In genomic region chr5:174951151-174951780, GRCh38 we compare ENCODE assay signal across 8 cellular contexts.
DNase-seq lines count a peak whose midpoint lies in the region; ATAC-seq, FAIRE-seq and TF ChIP-seq lines count a peak whose summit lies in the region.

No MANE protein-coding gene starts in this region.

- H3K4me3 ChIP-seq in Peyer's patch (no peak overlapping the region), parathyroid adenoma (ENCODE audit: low read depth, low read length) (no peak overlapping the region), uterus (no peak overlapping the region)

- H2AFZ ChIP-seq in parathyroid adenoma = no peak overlapping the region

- no peak overlapping the region for H3K4me2 ChIP-seq in parathyroid adenoma (ENCODE audit: low read length)

- in situ Hi-C loops in KBM-7 (cut with MboI; ENCODE audit: low pct_unique_long_range_greater_than_20kb, low sequenced_read_pairs) = no loop called here

- no peaks in the 10 kb centered on the region for H3K4me1 ChIP-seq in Peyer's patch
- H3K4me1 ChIP-seq in parathyroid adenoma = no peaks in the 10 kb centered on the region
- no peaks in the 10 kb centered on the region for H3K4me1 ChIP-seq in uterus

- no peak overlapping the region for H3K27ac ChIP-seq in Peyer's patch
- H3K27ac ChIP-seq in parathyroid adenoma = no peak overlapping the region
- no peak overlapping the region for H3K27ac ChIP-seq in uterus

- DNase-seq in CD1c-positive myeloid dendritic cell (ENCODE audit: extremely low spot score) (peak; percentile 45), KBM-7 (peak; percentile 61), Peyer's patch (peak in 1 of 3 donors; percentile 61), frontal cortex (ENCODE audit: low spot score in 2 of 2) (peak; percentile 34 to 74), uterus (no peak)
- peak; percentile 21 for DNase-seq in activated T-helper 9 cell treated with anti-CD3 and anti-CD28 coated beads, Interleukin-2, amount 50 U/mL, for 16 hours (ENCODE audit: low read depth)

- no peak overlapping the region for H3K9ac ChIP-seq in parathyroid adenoma

- peak; percentile 94 for ATAC-seq in GM19351 (IDR thresholded peaks at IDR 0.05; ENCODE audit: unreplicated experiment)

- H3K36me3 ChIP-seq in Peyer's patch (no peaks in the 10 kb centered on the region), parathyroid adenoma (ENCODE audit: control insufficient read depth, insufficient read depth, low read length) (no peaks in the 10 kb centered on the region), uterus (no peaks in the 10 kb centered on the region)

- no peaks in the 10 kb centered on the region for H3K79me2 ChIP-seq in parathyroid adenoma

- peak; percentile 22 to 70 (median 66) for TF ChIP-seq CTCF in Peyer's patch (IDR thresholded peaks at IDR 0.05)
- TF ChIP-seq CTCF in parathyroid adenoma (IDR thresholded peaks at IDR 0.05) = peak; percentile 89
- peak; percentile 39 to 70 (median 58) for TF ChIP-seq CTCF in uterus (IDR thresholded peaks at IDR 0.05)

- TF ChIP-seq POLR2A in Peyer's patch (IDR thresholded peaks at IDR 0.05) = no peak
- TF ChIP-seq POLR2A in uterus (IDR thresholded peaks at IDR 0.05) = no peak

- no peak for FAIRE-seq in frontal cortex (lab: Jason Lieb, UNC)

- H3K27me3 ChIP-seq in Peyer's patch (no peaks in the 10 kb centered on the region), parathyroid adenoma (ENCODE audit: control insufficient read depth, insufficient read depth, low read length) (no peaks in the 10 kb centered on the region), uterus (no peaks in the 10 kb centered on the region)

- H3K9me3 ChIP-seq in Peyer's patch (no peaks in the 10 kb centered on the region), parathyroid adenoma (ENCODE audit: control insufficient read depth, low read length) (no peaks in the 10 kb centered on the region), uterus (no peaks in the 10 kb centered on the region)

- intact Hi-C loops in uterus (cut with DNase I; ENCODE audit: low total_unique reads) = no loop called here

Comparison
In these comparisons a context has a peak if more than half of its experiments do, and no peak if none do; other contexts are left out.
1. DNase-seq: peak in CD1c-positive myeloid dendritic cell (single experiment), KBM-7 (single experiment), activated T-helper 9 cell treated with anti-CD3 and anti-CD28 coated beads, Interleukin-2, amount 50 U/mL, for 16 hours (single experiment) and frontal cortex (2 of 2); none in uterus (0 of 2).
2. Peak in every context shown above with its lines, with median percentiles within 50 percentile points of each other: CTCF ChIP-seq.